In genomic region chr14:96038920-96039632, GRCh38 we compare ENCODE assay signal across 8 cellular contexts. TPM values are rescaled to one million over a fixed set of nuclear protein-coding genes. Genes with fewer than 3 reads are reported as not detected.
DNase-seq lines count a peak whose midpoint lies in the region; ATAC-seq and TF ChIP-seq lines count a peak whose summit lies in the region.

C14orf132 (plus strand) TSS chr14:96039362; CDS start chr14:96039501, 139 bp downstream.

- H3K4me1 Mint-ChIP-seq in T-cell, result peaks cover 24 to 39% (median 27%) of the 10 kb centered on the region in 3 donors

- peak; percentile 52 for ATAC-seq in HG02798 (IDR thresholded peaks at IDR 0.05; ENCODE audit: poor library complexity, unreplicated experiment)
- ATAC-seq in T-cell (replicated peaks in 1 of 4), result peak; percentile 79 to 87 (median 80)

- POLR2A ChIA-PET in T-cell (lab: Charles Lee), result no interaction called here

- no peaks in the 10 kb centered on the region for H3K9me3 ChIP-seq in iPS-15b (ENCODE audit: control insufficient read depth, insufficient read depth, low read length)

- in situ Hi-C loops in astrocyte of the spinal cord (cut with HindIII; ENCODE audit: low sequenced_read_pairs), result no loop called here

- DNase-seq in COR-L47 (lab: John Stamatoyannopoulos, UW) (peak; percentile 49), T-cell (peak in 27 of 34 experiments; percentile 1 to 61 (median 34)), astrocyte of the spinal cord (ENCODE audit: low read depth, low spot score) (peak; percentile 50), skeletal muscle cell (ENCODE audit: low read depth) (no peak), NCI-H2029 (lab: John Stamatoyannopoulos, UW) (no peak), NCI-H128 (lab: John Stamatoyannopoulos, UW; ENCODE audit: unreplicated experiment) (no peak)

- no peak within 1 kb of the TSS for H3K27ac Mint-ChIP-seq in T-cell

- no peak for TF ChIP-seq CTCF in astrocyte of the spinal cord (IDR thresholded peaks at IDR 0.05; ENCODE audit: low read depth, low read length)

- H3K36me3 Mint-ChIP-seq in T-cell, result no peaks in the 10 kb centered on the region

- H3K4me3 Mint-ChIP-seq in T-cell, result peak within 1 kb of the TSS; percentile 81 to 82 (median 81)

- CTCF ChIA-PET in T-cell (lab: Charles Lee), result no interaction called here

- H3K4me1 ChIP-seq in iPS-15b (ENCODE audit: control insufficient read depth, insufficient read depth, low read length), result no peaks in the 10 kb centered on the region

- peak within 1 kb of the TSS; percentile 24 for H3K9ac ChIP-seq in iPS-15b (ENCODE audit: low read depth, low read length)

- no peaks in the 10 kb centered on the region for H3K9me3 Mint-ChIP-seq in T-cell

- peaks cover 45 to 52% of the 10 kb centered on the region in 2 donors for H3K27me3 Mint-ChIP-seq in T-cell

- no peaks in the 10 kb centered on the region for H3K36me3 ChIP-seq in iPS-15b (ENCODE audit: control insufficient read depth, insufficient read depth, low read length)

- H3K27me3 ChIP-seq in iPS-15b (ENCODE audit: control insufficient read depth, insufficient read depth, low read length), result peaks cover 36% of the 10 kb centered on the region

- H3K4me3 ChIP-seq in astrocyte of the spinal cord (ENCODE audit: low read depth, low read length) (peak within 1 kb of the TSS; percentile 72), iPS-15b (ENCODE audit: low read depth, low read length) (peak within 1 kb of the TSS; percentile 75), skeletal muscle cell (ENCODE audit: low read depth, low read length) (peak within 1 kb of the TSS; percentile 83)

RNA-seq across cellular contexts. Expression of gene C14orf132, which starts in this region (rescaled TPM):
- 1 to 10 TPM; 3.5 to 8.4 (median 5.2) TPM for total RNA-seq in T-cell

Comparison
In these comparisons a context has a peak if more than half of its experiments do, and no peak if none do; other contexts are left out.
1. DNase-seq: peak in COR-L47 (single experiment), T-cell (27 of 34) and astrocyte of the spinal cord (single experiment); none in skeletal muscle cell (single experiment), NCI-H2029 (single experiment) and NCI-H128 (single experiment).
2. Peak in every context shown above with its lines, with median percentiles within 50 percentile points of each other: H3K4me3 ChIP-seq.